1 cellular context compared by ENCODE assay signal in genomic region chr1:245493029-245493428, GRCh38.
TF ChIP-seq lines count a peak whose summit lies in the region.

No MANE protein-coding gene starts in this region.

TF ChIP-seq in HCT116, 20 proteins besides CTCF, POLR2A, EP300 and RAD21 (continued from another document):
- TF ChIP-seq MAX (IDR thresholded peaks at IDR 0.05) (no peak), SP1 (IDR thresholded peaks at IDR 0.05; ENCODE audit: low read depth) (no peak), REST (IDR thresholded peaks at IDR 0.05; ENCODE audit: low read depth) (no peak), YY1 (IDR thresholded peaks at IDR 0.05; ENCODE audit: extremely low read depth, insufficient replicate concordance, low read depth, low read length) (no peak)
TF ChIP-seq in HCT116: peak in this region for 0.
